ENCODE assay signal across 2 cellular contexts in the genomic region with DNA sequence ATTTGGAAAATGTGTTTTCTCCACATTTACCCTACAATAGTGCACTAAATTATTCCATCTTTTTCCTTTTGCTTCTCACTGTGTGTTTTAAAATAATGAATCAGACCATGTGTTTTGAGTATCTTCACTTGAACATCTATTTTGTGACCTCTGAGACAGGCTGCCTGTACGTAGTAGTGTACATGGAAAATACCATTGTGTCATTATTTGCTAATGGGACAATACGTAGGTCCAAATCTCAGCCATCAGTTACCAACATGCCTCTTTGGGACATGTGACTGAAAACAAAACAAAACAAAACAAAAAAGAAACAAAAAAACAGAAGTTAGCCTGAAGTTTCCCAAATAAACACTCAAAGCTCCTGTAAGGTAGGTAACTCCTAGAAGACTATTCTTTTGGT.
A peak's percentile ranks its signal among the peaks of the same experiment; 100 is the strongest.
TF ChIP-seq lines count a peak whose summit lies in the region.

No MANE protein-coding gene starts in this region.

TF ChIP-seq in liver, 16 proteins besides CTCF, POLR2A, EP300 and RAD21:
- TF ChIP-seq JUND (IDR thresholded peaks at IDR 0.05) (peak in 1 of 2 donors; percentile 60), HNF4A (conservative IDR thresholded peaks at IDR 0.05) (peak; percentile 51 to 68), SP1 (IDR thresholded peaks at IDR 0.05) (peak; percentile 25), RXRA (IDR thresholded peaks at IDR 0.05) (peak in 1 of 2 donors; percentile 52), TAF1 (conservative IDR thresholded peaks at IDR 0.05) (no peak), EGR1 (IDR thresholded peaks at IDR 0.05; ENCODE audit: low read depth in 2 of 2) (peak in 1 of 2 donors; percentile 75)
- TF ChIP-seq, protein P1, sequence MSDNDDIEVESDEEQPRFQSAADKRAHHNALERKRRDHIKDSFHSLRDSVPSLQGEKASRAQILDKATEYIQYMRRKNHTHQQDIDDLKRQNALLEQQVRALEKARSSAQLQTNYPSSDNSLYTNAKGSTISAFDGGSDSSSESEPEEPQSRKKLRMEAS (IDR thresholded peaks at IDR 0.05), result peak; percentile 39
- TF ChIP-seq, protein P2, sequence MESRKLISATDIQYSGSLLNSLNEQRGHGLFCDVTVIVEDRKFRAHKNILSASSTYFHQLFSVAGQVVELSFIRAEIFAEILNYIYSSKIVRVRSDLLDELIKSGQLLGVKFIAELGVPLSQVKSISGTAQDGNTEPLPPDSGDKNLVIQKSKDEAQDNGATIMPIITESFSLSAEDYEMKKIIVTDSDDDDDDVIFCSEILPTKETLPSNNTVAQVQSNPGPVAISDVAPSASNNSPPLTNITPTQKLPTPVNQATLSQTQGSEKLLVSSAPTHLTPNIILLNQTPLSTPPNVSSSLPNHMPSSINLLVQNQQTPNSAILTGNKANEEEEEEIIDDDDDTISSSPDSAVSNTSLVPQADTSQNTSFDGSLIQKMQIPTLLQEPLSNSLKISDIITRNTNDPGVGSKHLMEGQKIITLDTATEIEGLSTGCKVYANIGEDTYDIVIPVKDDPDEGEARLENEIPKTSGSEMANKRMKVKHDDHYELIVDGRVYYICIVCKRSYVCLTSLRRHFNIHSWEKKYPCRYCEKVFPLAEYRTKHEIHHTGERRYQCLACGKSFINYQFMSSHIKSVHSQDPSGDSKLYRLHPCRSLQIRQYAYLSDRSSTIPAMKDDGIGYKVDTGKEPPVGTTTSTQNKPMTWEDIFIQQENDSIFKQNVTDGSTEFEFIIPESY (IDR thresholded peaks at IDR 0.05), result no peak

TF ChIP-seq in HepG2, 621 proteins besides CTCF, POLR2A, EP300 and RAD21:
- TF ChIP-seq ZNF446 (CRISPR knock-in tag; IDR thresholded peaks at IDR 0.05) (no peak), ZNF558 (CRISPR knock-in tag; IDR thresholded peaks at IDR 0.05; ENCODE audit: borderline replicate concordance) (no peak), ZC3H13 (CRISPR knock-in tag; IDR thresholded peaks at IDR 0.05) (no peak), HCFC1 (IDR thresholded peaks at IDR 0.05; ENCODE audit: low read depth, low read length) (no peak), TCF7L2 (IDR thresholded peaks at IDR 0.05; ENCODE audit: low read depth, low read length) (no peak), MLLT10 (CRISPR knock-in tag; IDR thresholded peaks at IDR 0.05) (no peak), ZNF138 (CRISPR knock-in tag; IDR thresholded peaks at IDR 0.05; ENCODE audit: low read depth) (no peak), SAFB2 (CRISPR knock-in tag; IDR thresholded peaks at IDR 0.05; ENCODE audit: borderline replicate concordance, low read depth) (no peak), ZNF83 (CRISPR knock-in tag; IDR thresholded peaks at IDR 0.05; ENCODE audit: borderline replicate concordance) (no peak), PRPF4 (IDR thresholded peaks at IDR 0.05; ENCODE audit: low read depth, low read length, poor library complexity, severe bottlenecking) (no peak), FIP1L1 (IDR thresholded peaks at IDR 0.05; ENCODE audit: borderline replicate concordance, insufficient read depth, low read depth, low read length) (no peak)
- TF ChIP-seq, protein P3, sequence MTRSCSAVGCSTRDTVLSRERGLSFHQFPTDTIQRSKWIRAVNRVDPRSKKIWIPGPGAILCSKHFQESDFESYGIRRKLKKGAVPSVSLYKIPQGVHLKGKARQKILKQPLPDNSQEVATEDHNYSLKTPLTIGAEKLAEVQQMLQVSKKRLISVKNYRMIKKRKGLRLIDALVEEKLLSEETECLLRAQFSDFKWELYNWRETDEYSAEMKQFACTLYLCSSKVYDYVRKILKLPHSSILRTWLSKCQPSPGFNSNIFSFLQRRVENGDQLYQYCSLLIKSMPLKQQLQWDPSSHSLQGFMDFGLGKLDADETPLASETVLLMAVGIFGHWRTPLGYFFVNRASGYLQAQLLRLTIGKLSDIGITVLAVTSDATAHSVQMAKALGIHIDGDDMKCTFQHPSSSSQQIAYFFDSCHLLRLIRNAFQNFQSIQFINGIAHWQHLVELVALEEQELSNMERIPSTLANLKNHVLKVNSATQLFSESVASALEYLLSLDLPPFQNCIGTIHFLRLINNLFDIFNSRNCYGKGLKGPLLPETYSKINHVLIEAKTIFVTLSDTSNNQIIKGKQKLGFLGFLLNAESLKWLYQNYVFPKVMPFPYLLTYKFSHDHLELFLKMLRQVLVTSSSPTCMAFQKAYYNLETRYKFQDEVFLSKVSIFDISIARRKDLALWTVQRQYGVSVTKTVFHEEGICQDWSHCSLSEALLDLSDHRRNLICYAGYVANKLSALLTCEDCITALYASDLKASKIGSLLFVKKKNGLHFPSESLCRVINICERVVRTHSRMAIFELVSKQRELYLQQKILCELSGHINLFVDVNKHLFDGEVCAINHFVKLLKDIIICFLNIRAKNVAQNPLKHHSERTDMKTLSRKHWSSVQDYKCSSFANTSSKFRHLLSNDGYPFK (CRISPR knock-in tag; IDR thresholded peaks at IDR 0.05; ENCODE audit: borderline replicate concordance), result no peak
